ENCODE assay signal across 8 cellular contexts in the genomic region with DNA sequence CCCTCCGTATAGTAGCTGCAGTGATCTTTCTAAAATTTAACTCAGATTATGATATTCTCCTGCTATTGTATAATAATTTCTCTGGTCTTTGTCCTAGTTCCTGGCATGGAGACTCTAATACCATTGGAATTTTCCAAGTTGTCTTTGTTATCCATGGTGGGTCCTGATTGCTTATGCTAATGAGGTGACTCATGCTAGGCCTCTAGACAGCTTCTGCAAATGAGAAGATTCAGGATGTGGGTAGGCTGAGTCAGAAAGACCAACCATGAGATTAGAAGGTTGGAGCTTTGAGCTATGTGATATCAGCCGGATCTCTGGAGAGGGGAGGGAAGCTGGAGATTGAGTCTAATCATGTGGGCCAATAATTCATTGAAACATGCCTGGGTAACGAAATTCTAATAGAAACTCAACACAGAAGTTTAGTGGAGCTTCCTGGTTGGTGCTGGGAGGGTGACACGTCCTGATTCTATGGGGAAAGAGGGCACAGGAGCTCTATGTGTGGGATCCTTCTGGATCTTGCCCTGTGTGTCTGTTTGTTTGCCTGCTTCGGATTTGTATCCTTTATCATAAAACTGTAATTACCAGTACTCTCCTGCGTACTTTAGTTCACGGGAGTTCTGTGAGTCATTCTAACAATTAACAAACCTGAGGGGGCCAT.
A peak's percentile ranks its signal among the peaks of the same experiment; 100 is the strongest.
DNase-seq lines count a peak whose midpoint lies in the region; ATAC-seq and TF ChIP-seq lines count a peak whose summit lies in the region.

No MANE protein-coding gene starts in this region.

- H4K20me1 ChIP-seq in IMR-90 (ENCODE audit: insufficient read depth, low read length) = no peaks in the 10 kb centered on the region

- H2BK5ac ChIP-seq in IMR-90 (ENCODE audit: low read depth, low read length, poor library complexity, severe bottlenecking) = peak overlapping the region; percentile 96

- peak overlapping the region; percentile 88 for H3K27ac ChIP-seq in IMR-90 (ENCODE audit: insufficient read depth, low read length)

- no peaks in the 10 kb centered on the region for H3K9me3 ChIP-seq in IMR-90 (ENCODE audit: control insufficient read depth, insufficient read depth, low read length)

- H3K36me3 ChIP-seq in IMR-90 (ENCODE audit: control insufficient read depth, insufficient read depth, low read length) = no peaks in the 10 kb centered on the region

- H3K56ac ChIP-seq in IMR-90 (ENCODE audit: extremely low read depth, insufficient read depth, low read length) = peak overlapping the region; percentile 82

- BruUV-seq in IMR-90 (replicated peaks; lab: Mats Ljungman, UMichigan) = no TSS peak

- CTCF ChIA-PET in IMR-90 (lab: Yijun Ruan, JAX) = interaction anchor here (1.1 kb wide), 2 partner anchors 85 to 309 kb away, joined by 3 read pairs; no protein-coding TSS in a partner anchor
- CTCF ChIA-PET in activated CD8-positive, alpha-beta T cell treated with anti-CD3 and anti-CD28 coated beads, Interleukin-2, amount 10 ng/mL, durations not matched to agents 7 days and 5 days (lab: Charles Lee) = interaction anchor here (0.9 to 3.8 kb wide), 3 partner anchors 29 to 380 kb away, joined by 3 to 26 read pairs (median 5); no protein-coding TSS in a partner anchor

- H3K4me3 ChIP-seq in IMR-90 (ENCODE audit: insufficient read depth, low read depth, low read length) = no peak overlapping the region

- H3K4me3 Mint-ChIP-seq in activated CD8-positive, alpha-beta T cell treated with anti-CD3 and anti-CD28 coated beads, Interleukin-2, amount 10 ng/mL, durations not matched to agents 7 days and 5 days = no peak overlapping the region

- no peaks in the 10 kb centered on the region for H3K9me3 Mint-ChIP-seq in activated CD8-positive, alpha-beta T cell treated with anti-CD3 and anti-CD28 coated beads, Interleukin-2, amount 10 ng/mL, durations not matched to agents 7 days and 5 days (ENCODE audit: insufficient read depth)

- H2AK5ac ChIP-seq in IMR-90 (ENCODE audit: low read depth, low read length) = peak overlapping the region; percentile 99

- ATAC-seq in IMR-90 (ENCODE audit: low read depth) (peak; percentile 91), left colon (peak; percentile 59), HG03175 (IDR thresholded peaks at IDR 0.05; ENCODE audit: unreplicated experiment) (no peak), GM21390 (IDR thresholded peaks at IDR 0.05; ENCODE audit: unreplicated experiment) (no peak), GM19467 (IDR thresholded peaks at IDR 0.05; ENCODE audit: unreplicated experiment) (no peak)
- ATAC-seq in activated CD8-positive, alpha-beta T cell treated with anti-CD3 and anti-CD28 coated beads, Interleukin-2, amount 10 ng/mL, durations not matched to agents 7 days and 5 days = peak; percentile 95

- H4K8ac ChIP-seq in IMR-90 (ENCODE audit: low read depth in 2 of 2, low read length in 2 of 2) = peak overlapping the region; percentile 68 to 93

- no peak for TF ChIP-seq CTCF in IMR-90 (conservative IDR thresholded peaks at IDR 0.05; ENCODE audit: low read depth, low read length)

- peak overlapping the region; percentile 76 for H2AFZ ChIP-seq in IMR-90 (replicated peaks; ENCODE audit: low read length, poor library complexity)

- H3K9me1 ChIP-seq in IMR-90 (ENCODE audit: insufficient read depth, low read length) = peaks cover 16% of the 10 kb centered on the region

- in situ Hi-C loops in IMR-90 (cut with MboI; ENCODE audit: low sequenced_read_pairs) = no loop called here

- POLR2A ChIA-PET in IMR-90 (lab: Charles Lee; ENCODE audit: unreplicated experiment) = interaction anchor here (0.7 kb wide), 1 partner anchor 62 kb away, joined by 3 read pairs; no protein-coding TSS in a partner anchor
- POLR2A ChIA-PET in activated CD8-positive, alpha-beta T cell treated with anti-CD3 and anti-CD28 coated beads, Interleukin-2, amount 10 ng/mL, durations not matched to agents 7 days and 5 days (lab: Charles Lee) = interaction anchor here (0.6 kb wide), 1 partner anchor 23 kb away, joined by 3 read pairs; no protein-coding TSS in a partner anchor

- H3K27me3 ChIP-seq in IMR-90 (ENCODE audit: control insufficient read depth, insufficient read depth, low read length) = no peaks in the 10 kb centered on the region

- H3K79me1 ChIP-seq in IMR-90 (ENCODE audit: low read depth in 1 of 2, low read length in 2 of 2) = no peaks in the 10 kb centered on the region; a peak in 1 of 4 replicates

- peak overlapping the region; percentile 97 for H3K4ac ChIP-seq in IMR-90 (ENCODE audit: low read depth, low read length)

- no peak for TF ChIP-seq POLR2A in IMR-90 (IDR thresholded peaks at IDR 0.05; ENCODE audit: low read depth, low read length)

- peak overlapping the region; percentile 97 for H2BK20ac ChIP-seq in IMR-90 (ENCODE audit: low read depth, low read length)

- H4K91ac ChIP-seq in IMR-90 (ENCODE audit: insufficient read depth, low read depth, low read length) = peak overlapping the region; percentile 94

- H4K5ac ChIP-seq in IMR-90 (ENCODE audit: low read depth, low read length) = peak overlapping the region; percentile 98

- intact Hi-C loops in IMR-90 (cut with micrococcal nuclease) = no loop called here
- intact Hi-C loops in left colon (cut with DNase I, micrococcal nuclease) = no loop called here

- WGBS in IMR-90 (ENCODE audit: extremely low coverage in 2 of 2, insufficient read length in 1 of 2), 2 experiments = 14% methylated on average over 1 of the region's 7 CpGs; no CpG with 5 or more reads in 1 of the 2 experiments

- peak overlapping the region; percentile 73; the same call in 1 of the 2 replicates for H3K4me2 ChIP-seq in IMR-90 (ENCODE audit: low read depth, low read length)

- dilution Hi-C loops in IMR-90 (cut with HindIII; ENCODE audit: low sequenced_read_pairs, unreplicated experiment) = no loop called here

- peak overlapping the region; percentile 7 for H3K27ac Mint-ChIP-seq in activated CD8-positive, alpha-beta T cell treated with anti-CD3 and anti-CD28 coated beads, Interleukin-2, amount 10 ng/mL, durations not matched to agents 7 days and 5 days

- H3K4me1 ChIP-seq in IMR-90 (ENCODE audit: control insufficient read depth, insufficient read depth, low read length) = peaks cover 14% of the 10 kb centered on the region

- peak overlapping the region; percentile 98 for H2BK120ac ChIP-seq in IMR-90 (ENCODE audit: low read depth, low read length)

- H3K23ac ChIP-seq in IMR-90 (ENCODE audit: low read depth, low read length) = peak overlapping the region; percentile 98

- H2BK15ac ChIP-seq in IMR-90 (ENCODE audit: low read depth, low read length) = peak overlapping the region; percentile 100

- no peak overlapping the region; the same call in 1 of the 2 replicates for H3K9ac ChIP-seq in IMR-90 (ENCODE audit: low read depth, low read length)

- H3K14ac ChIP-seq in IMR-90 (replicated peaks; ENCODE audit: low read depth, low read length) = peak overlapping the region; percentile 95

- H3K18ac ChIP-seq in IMR-90 (ENCODE audit: low read depth, low read length) = peak overlapping the region; percentile 98

- TF ChIP-seq RAD21 in IMR-90 (IDR thresholded peaks at IDR 0.05; ENCODE audit: low read length) = no peak

- DNase-seq in AML-193 (lab: John Stamatoyannopoulos, UW) = peak; percentile 8 to 41
- peak; percentile 99 for DNase-seq in IMR-90
- DNase-seq in activated CD8-positive, alpha-beta T cell treated with anti-CD3 and anti-CD28 coated beads, Interleukin-2, amount 10 ng/mL, durations not matched to agents 7 days and 5 days = peak; percentile 57
- DNase-seq in left colon = no peak
- no peak for DNase-seq in NCI-H345 (lab: John Stamatoyannopoulos, UW)

- peaks cover 20% of the 10 kb centered on the region for H3K4me1 Mint-ChIP-seq in activated CD8-positive, alpha-beta T cell treated with anti-CD3 and anti-CD28 coated beads, Interleukin-2, amount 10 ng/mL, durations not matched to agents 7 days and 5 days (ENCODE audit: low read depth)

- H2AK9ac ChIP-seq in IMR-90 (replicated peaks; ENCODE audit: low read depth, low read length, poor library complexity) = peak overlapping the region; percentile 87

- no peaks in the 10 kb centered on the region for H3K36me3 Mint-ChIP-seq in activated CD8-positive, alpha-beta T cell treated with anti-CD3 and anti-CD28 coated beads, Interleukin-2, amount 10 ng/mL, durations not matched to agents 7 days and 5 days (ENCODE audit: low read depth)

- H3K27me3 Mint-ChIP-seq in activated CD8-positive, alpha-beta T cell treated with anti-CD3 and anti-CD28 coated beads, Interleukin-2, amount 10 ng/mL, durations not matched to agents 7 days and 5 days (ENCODE audit: low read depth) = peaks cover 9% of the 10 kb centered on the region

TF ChIP-seq in IMR-90, 13 proteins besides CTCF, POLR2A, EP300 and RAD21:
- peak; percentile 95 for TF ChIP-seq FOS (IDR thresholded peaks at IDR 0.05; ENCODE audit: low read depth, low read length)
- TF ChIP-seq NFE2L2 (IDR thresholded peaks at IDR 0.05; ENCODE audit: low read depth, low read length) = 0 out of 2 replicates have a peak, but pooled peaks have one; percentile 16
- TF ChIP-seq BHLHE40 (IDR thresholded peaks at IDR 0.05; ENCODE audit: low read depth, low read length) = peak; percentile 62; the same call in 1 of the 2 replicates
- TF ChIP-seq RCOR1 (IDR thresholded peaks at IDR 0.05; ENCODE audit: insufficient replicate concordance, low read length) = no peak
- TF ChIP-seq CEBPB (IDR thresholded peaks at IDR 0.05; ENCODE audit: low read depth, low read length) = peak; percentile 25; the same call in 1 of the 2 replicates
- TF ChIP-seq USF2 (IDR thresholded peaks at IDR 0.05; ENCODE audit: low read depth, low read length) = peak; percentile 40
- no peak for TF ChIP-seq MAZ (IDR thresholded peaks at IDR 0.05; ENCODE audit: borderline replicate concordance, low read depth, low read length)
- 0 out of 2 replicates have a peak, but pooled peaks have one; percentile 41 for TF ChIP-seq CHD1 (IDR thresholded peaks at IDR 0.05; ENCODE audit: low read depth, low read length)
- TF ChIP-seq MAFK (IDR thresholded peaks at IDR 0.05; ENCODE audit: low read depth, low read length) = peak; percentile 4; the same call in 1 of the 2 replicates

Comparison
In these comparisons a context has a peak if more than half of its experiments do, and no peak if none do; other contexts are left out.
1. DNase-seq: peak in AML-193 (2 of 2), IMR-90 (single experiment) and activated CD8-positive, alpha-beta T cell treated with anti-CD3 and anti-CD28 coated beads, Interleukin-2, amount 10 ng/mL, durations not matched to agents 7 days and 5 days (single experiment); none in left colon (0 of 2) and NCI-H345 (single experiment).
2. ATAC-seq: peak in IMR-90 (single experiment), activated CD8-positive, alpha-beta T cell treated with anti-CD3 and anti-CD28 coated beads, Interleukin-2, amount 10 ng/mL, durations not matched to agents 7 days and 5 days (single experiment) and left colon (single experiment); none in HG03175 (single experiment), GM21390 (single experiment) and GM19467 (single experiment).